Comparison of ENCODE assay signal across 17 cellular contexts in genomic region chrX:139429913-139430312, GRCh38.
DNase-seq lines count a peak whose midpoint lies in the region; ATAC-seq, FAIRE-seq and TF ChIP-seq lines count a peak whose summit lies in the region.
"Had no signal": no experiment of that assay in that cellular context is flagged by ENCODE, and none has a peak within 500 bp of the region (broad histone marks: within the 10 kb centered on the region; RNA-seq: fewer than 3 reads in every experiment).

No MANE protein-coding gene starts in this region.

- no peaks in the 10 kb centered on the region for H3K9me3 Mint-ChIP-seq in brain

- no peak overlapping the region for H3K4me3 Mint-ChIP-seq in brain

- H2BK5ac ChIP-seq in mesendoderm (ENCODE audit: low read length), result no peak overlapping the region

- no peaks in the 10 kb centered on the region for H3K36me3 Mint-ChIP-seq in brain

- DNase-seq in Ammon's horn (ENCODE audit: low spot score), result peak; percentile 2
- DNase-seq in mesendoderm, result peak; percentile 38
- no peak for DNase-seq in occipital lobe (lab: John Stamatoyannopoulos, UW)
- DNase-seq in H54 (ENCODE audit: insufficient read length, low spot score), result no peak
- no peak for DNase-seq in uterus
- DNase-seq: activated CD4-positive, alpha-beta T cell treated with anti-CD3 and anti-CD28 coated beads, Interleukin-2, amount 50 U/mL, for 1 hour; activated naive CD4-positive, alpha-beta T cell; foreskin fibroblast; GF-D8; left colon; NCI-H446 treated with DMSO at 0.1 percent for 48 hours; nucleus accumbens had no signal

- H3K27ac ChIP-seq in mesendoderm (ENCODE audit: low read depth, low read length), result no peak overlapping the region
- no peak overlapping the region for H3K27ac ChIP-seq in uterus
- H3K27ac ChIP-seq: BLaER1 treated with 17β-estradiol and CSF1 and Interleukin-3, amounts not matched to agents 10 nM and 100 nM had no signal

- WGBS in mesendoderm (ENCODE audit: extremely low coverage, insufficient coverage, low lambda C conversion rate), result no CpG with 5 or more reads among the region's 2 CpGs

- no peak overlapping the region for H3K4ac ChIP-seq in mesendoderm (ENCODE audit: low read depth, low read length)

- H2AK5ac ChIP-seq in mesendoderm (ENCODE audit: low read length), result no peak overlapping the region

- no peak overlapping the region for H4K5ac ChIP-seq in mesendoderm (ENCODE audit: low read length)

- no peak overlapping the region for H3K23ac ChIP-seq in mesendoderm (ENCODE audit: low read length)

- H2BK15ac ChIP-seq in mesendoderm (replicated peaks; ENCODE audit: low read depth), result no peak overlapping the region

- no peak overlapping the region for H3K9ac ChIP-seq in mesendoderm (ENCODE audit: low read length)
- H3K9ac ChIP-seq: BLaER1 treated with 17β-estradiol and CSF1 and Interleukin-3, amounts not matched to agents 10 nM and 100 nM had no signal

- no peak overlapping the region for H3K56ac ChIP-seq in mesendoderm (ENCODE audit: low read length)

- H4K8ac ChIP-seq in mesendoderm (ENCODE audit: low read depth, low read length), result no peak overlapping the region

- no peak for FAIRE-seq in H54 (lab: Jason Lieb, UNC)
- FAIRE-seq: colon had no signal

- H3K27ac Mint-ChIP-seq in brain, result no peak overlapping the region

- no peaks in the 10 kb centered on the region for H3K79me2 ChIP-seq in mesendoderm (ENCODE audit: control insufficient read depth, insufficient read depth, low read length)

- no peaks in the 10 kb centered on the region for H3K9me3 ChIP-seq in uterus
- H3K9me3 ChIP-seq: BLaER1 treated with 17β-estradiol and CSF1 and Interleukin-3, amounts not matched to agents 10 nM and 100 nM had no signal

- H3K4me2 ChIP-seq in mesendoderm (ENCODE audit: low read length), result no peak overlapping the region
- H3K4me2 ChIP-seq: BLaER1 treated with 17β-estradiol and CSF1 and Interleukin-3, amounts not matched to agents 10 nM and 100 nM had no signal

- no peaks in the 10 kb centered on the region for H3K27me3 Mint-ChIP-seq in brain

- no peak for ATAC-seq in HG03439 (IDR thresholded peaks at IDR 0.05; ENCODE audit: unreplicated experiment)
- ATAC-seq: left colon had no signal

- H3K79me1 ChIP-seq in mesendoderm (ENCODE audit: low read length), result no peaks in the 10 kb centered on the region

- TF ChIP-seq POLR2A in H54 (IDR thresholded peaks at IDR 0.05; ENCODE audit: low read depth, low read length), result no peak
- no peak for TF ChIP-seq POLR2A in uterus (IDR thresholded peaks at IDR 0.05)

- H3K4me1 Mint-ChIP-seq in brain, result no peaks in the 10 kb centered on the region

- H3K36me3 ChIP-seq in mesendoderm (ENCODE audit: control insufficient read depth, insufficient read depth, low read length), result no peaks in the 10 kb centered on the region
- H3K36me3 ChIP-seq in uterus, result no peaks in the 10 kb centered on the region
- H3K36me3 ChIP-seq: BLaER1 treated with 17β-estradiol and CSF1 and Interleukin-3, amounts not matched to agents 10 nM and 100 nM had no signal

- H3K4me3 ChIP-seq in mesendoderm (ENCODE audit: low read length), result no peak overlapping the region
- no peak overlapping the region for H3K4me3 ChIP-seq in uterus
- H3K4me3 ChIP-seq: BLaER1 treated with 17β-estradiol and CSF1 and Interleukin-3, amounts not matched to agents 10 nM and 100 nM had no signal

- TF ChIP-seq CTCF in LNCAP (IDR thresholded peaks at IDR 0.05) (peak; percentile 31), brain (conservative IDR thresholded peaks at IDR 0.05) (peak; percentile 33 to 37), uterus (IDR thresholded peaks at IDR 0.05) (no peak)

- H3K18ac ChIP-seq in mesendoderm (ENCODE audit: low read length), result no peak overlapping the region

- H3K27me3 ChIP-seq in mesendoderm (ENCODE audit: insufficient read depth, low read length, poor library complexity), result no peaks in the 10 kb centered on the region
- no peaks in the 10 kb centered on the region for H3K27me3 ChIP-seq in uterus

- no peak overlapping the region for H2BK120ac ChIP-seq in mesendoderm (ENCODE audit: low read depth, low read length)

- H3K4me1 ChIP-seq in mesendoderm (ENCODE audit: control insufficient read depth, low read depth, low read length) (no peaks in the 10 kb centered on the region), uterus (no peaks in the 10 kb centered on the region)
- H3K4me1 ChIP-seq: BLaER1 treated with 17β-estradiol and CSF1 and Interleukin-3, amounts not matched to agents 10 nM and 100 nM had no signal

- intact Hi-C loops in uterus (cut with DNase I; ENCODE audit: low total_unique reads), result no loop called here

Comparison
In these comparisons a context has a peak if more than half of its experiments do, and no peak if none do; other contexts are left out.
1. DNase-seq: peak in Ammon's horn (single experiment) and mesendoderm (single experiment); none in occipital lobe (single experiment), H54 (single experiment) and uterus (0 of 2).
2. CTCF ChIP-seq: peak in LNCAP (single experiment) and brain (2 of 2); none in uterus (0 of 4).